ENCODE assay signal across 25 cellular contexts in genomic region chr20:50681359-50682064, GRCh38. TPM values are rescaled to one million over a fixed set of nuclear protein-coding genes. Genes with fewer than 3 reads are reported as not detected.
"Had no signal": no experiment of that assay in that cellular context is flagged by ENCODE, and none has a peak within 500 bp of the region (broad histone marks: within the 10 kb centered on the region; RNA-seq: fewer than 3 reads in every experiment).

No MANE protein-coding gene starts in this region.

- H3K36me3 Mint-ChIP-seq: activated naive CD8-positive, alpha-beta T cell; immature natural killer cell had no signal

- H3K36me3 ChIP-seq: breast epithelium, pancreas, thyroid gland had no signal

- H3K27ac ChIP-seq: breast epithelium, foreskin keratinocyte, hepatocyte, psoas muscle, thyroid gland had no signal

- DNase-seq: activated gamma-delta T cell treated with Interleukin-2 at 50 U/mL for 16 hours; activated T-cell treated with anti-CD3 and anti-CD28 coated beads, Interleukin-2, amount 50 U/mL, for 1 hour; effector memory CD4-positive, alpha-beta T cell; foreskin keratinocyte; glutamatergic neuron; immature natural killer cell; nephron progenitor cell; pancreas; psoas muscle; right cardiac atrium; stimulated activated CD4-positive, alpha-beta T cell treated with anti-CD3 and anti-CD28 coated beads, Interleukin-12 subunit alpha, Interleukin-12 subunit beta, amount 100 ng/mL, for 4 hours; stimulated activated CD4-positive, alpha-beta T cell treated with anti-CD3 and anti-CD28 coated beads, Interleukin-1b, Interleukin-23, amount 100 ng/mL, for 48 hours; substantia nigra; T-helper 9 cell; thyroid gland had no signal

- H3K27me3 ChIP-seq: breast epithelium, foreskin keratinocyte, hepatocyte, pancreas, thyroid gland had no signal

- H3K27ac Mint-ChIP-seq: activated naive CD8-positive, alpha-beta T cell; immature natural killer cell; nephron progenitor cell; stimulated activated naive CD8-positive, alpha-beta T cell treated with anti-CD3 and anti-CD28 coated beads, Interleukin-15, Interleukin-2, amounts not matched to agents 100 ng/mL and 50 ng/mL, for 24 hours; WTC11 had no signal

- ATAC-seq: foreskin keratinocyte, right cardiac atrium, WTC11 had no signal

- H3K4me1 ChIP-seq: breast epithelium, foreskin keratinocyte, psoas muscle had no signal

- H3K4me3 Mint-ChIP-seq: activated naive CD8-positive, alpha-beta T cell; central memory CD8-positive, alpha-beta T cell; immature natural killer cell; nephron progenitor cell; stimulated activated naive CD8-positive, alpha-beta T cell treated with anti-CD3 and anti-CD28 coated beads, Interleukin-15, Interleukin-2, amounts not matched to agents 100 ng/mL and 50 ng/mL, for 24 hours; WTC11 had no signal

- H3K4me1 Mint-ChIP-seq: central memory CD8-positive, alpha-beta T cell; immature natural killer cell had no signal

- H3K9me3 ChIP-seq: breast epithelium, pancreas, psoas muscle, thyroid gland had no signal

- H3K4me3 ChIP-seq: breast epithelium, hepatocyte, pancreas, psoas muscle, thyroid gland had no signal

- H3K27me3 Mint-ChIP-seq: activated naive CD8-positive, alpha-beta T cell; central memory CD8-positive, alpha-beta T cell; stimulated activated naive CD8-positive, alpha-beta T cell treated with anti-CD3 and anti-CD28 coated beads, Interleukin-15, Interleukin-2, amounts not matched to agents 100 ng/mL and 50 ng/mL, for 24 hours had no signal

- H3K9me3 Mint-ChIP-seq: central memory CD8-positive, alpha-beta T cell; immature natural killer cell; nephron progenitor cell; stimulated activated naive CD8-positive, alpha-beta T cell treated with anti-CD3 and anti-CD28 coated beads, Interleukin-15, Interleukin-2, amounts not matched to agents 100 ng/mL and 50 ng/mL, for 24 hours had no signal

- FAIRE-seq: astrocyte, colon, pancreas, urothelium cell line had no signal

RNA-seq across cellular contexts. Expression of gene RIPOR3, which starts 9.8 kb away (rescaled TPM):
- total RNA-seq: dermis microvascular lymphatic vessel endothelial cell had no signal
